In the genomic region with DNA sequence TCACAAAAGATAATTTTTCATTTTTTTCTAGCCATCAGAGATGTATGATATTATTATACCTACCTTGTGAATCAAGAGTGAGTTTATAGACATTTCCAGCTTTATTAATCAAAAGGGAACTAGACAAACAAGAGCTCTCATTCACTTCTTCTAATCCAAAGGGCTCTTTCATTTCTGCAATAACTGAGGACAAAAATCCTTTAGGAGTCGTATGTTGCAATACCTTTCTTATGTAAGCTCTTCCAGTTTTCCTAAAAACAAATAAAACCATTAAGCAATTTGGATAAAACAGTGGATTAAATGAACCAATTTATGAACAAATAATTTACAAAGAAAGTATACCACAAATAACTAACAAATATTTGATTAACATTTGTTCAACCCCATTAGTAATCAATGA, we compare ENCODE assay signal across 8 cellular contexts.
"Had no signal": no experiment of that assay in that cellular context is flagged by ENCODE, and none has a peak within 500 bp of the region (broad histone marks: within the 10 kb centered on the region; RNA-seq: fewer than 3 reads in every experiment).

No MANE protein-coding gene starts in this region.

- ATAC-seq: GM23338, HCT116 had no signal

- DNase-seq: HFFc6, KG1 had no signal

- H3K36me3 ChIP-seq: HAP-1 had no signal

- FAIRE-seq: H1, H54, HTR-8/SVneo had no signal

- H3K4me2 ChIP-seq: GM23338 had no signal

- H3K4me3 ChIP-seq: GM23338, HAP-1 had no signal

- H2AFZ ChIP-seq: GM23338 had no signal

- H3K9me3 ChIP-seq: HAP-1 had no signal

- H3K4me1 ChIP-seq: HAP-1 had no signal
